ENCODE assay signal across 17 cellular contexts in genomic region chr3:12906141-12906915, GRCh38.
"Had no signal": no experiment of that assay in that cellular context is flagged by ENCODE, and none has a peak within 500 bp of the region (broad histone marks: within the 10 kb centered on the region; RNA-seq: fewer than 3 reads in every experiment).

No MANE protein-coding gene starts in this region.

- H3K4me1 ChIP-seq: prostate gland, sigmoid colon, thyroid gland had no signal

- H3K9me3 ChIP-seq: prostate gland, sigmoid colon, spleen, thyroid gland had no signal

- H3K27ac ChIP-seq: epithelial cell of prostate, prostate gland, sigmoid colon, thyroid gland had no signal

- FAIRE-seq: islet of Langerhans, TTC549 had no signal

- DNase-seq: activated CD4-positive, alpha-beta T cell treated with anti-CD3 and anti-CD28 coated beads, Interleukin-2, amount 50 U/mL, for 48 hours; activated gamma-delta T cell treated with Interleukin-2 at 50 U/mL for 16 hours; caudate nucleus; foreskin fibroblast; hippocampal formation; left cardiac atrium; nucleus accumbens; sigmoid colon; spleen; stimulated activated CD4-positive, alpha-beta T cell treated with anti-CD3 and anti-CD28 coated beads, Interleukin-4, amount 100 ng/mL, for 4 hours; stimulated activated naive CD4-positive, alpha-beta T cell; thyroid gland had no signal

- H3K4me3 ChIP-seq: lung, prostate gland, sigmoid colon, spleen, thyroid gland had no signal

- H3K27me3 ChIP-seq: sigmoid colon, spleen, thyroid gland had no signal
